8 cellular contexts compared by ENCODE assay signal in genomic region chr2:161307676-161308075, GRCh38. TPM values are rescaled to one million over a fixed set of nuclear protein-coding genes. Genes with fewer than 3 reads are reported as not detected.
A peak's percentile ranks its signal among the peaks of the same experiment; 100 is the strongest.
DNase-seq lines count a peak whose midpoint lies in the region; ATAC-seq and TF ChIP-seq lines count a peak whose summit lies in the region.

No MANE protein-coding gene starts in this region.

- WGBS in body of pancreas, 2 donors: 29 to 39% methylated on average over 6 of the region's 6 CpGs

- peak overlapping the region in 3 of 4 donors; percentile 80 to 87 (median 82) for H3K27ac ChIP-seq in body of pancreas

- peaks cover 31% of the 10 kb centered on the region for H3K36me3 Mint-ChIP-seq in stimulated activated naive CD8-positive, alpha-beta T cell treated with anti-CD3 and anti-CD28 coated beads, Interleukin-15, Interleukin-2, amounts not matched to agents 100 ng/mL and 50 ng/mL, for 24 hours (ENCODE audit: low read depth)

- H3K27ac Mint-ChIP-seq in stimulated activated naive CD8-positive, alpha-beta T cell treated with anti-CD3 and anti-CD28 coated beads, Interleukin-15, Interleukin-2, amounts not matched to agents 100 ng/mL and 50 ng/mL, for 24 hours: peak overlapping the region; percentile 90

- no peaks in the 10 kb centered on the region for H3K36me3 ChIP-seq in body of pancreas (replicated peaks in 1 of 2; ENCODE audit: insufficient read depth in 1 of 2, low read depth in 2 of 2)

- peaks cover 36% of the 10 kb centered on the region for H3K4me1 Mint-ChIP-seq in stimulated activated naive CD8-positive, alpha-beta T cell treated with anti-CD3 and anti-CD28 coated beads, Interleukin-15, Interleukin-2, amounts not matched to agents 100 ng/mL and 50 ng/mL, for 24 hours (ENCODE audit: low read depth)

- no peak for TF ChIP-seq POLR2A in body of pancreas (IDR thresholded peaks at IDR 0.05)

- H3K4me3 Mint-ChIP-seq in stimulated activated naive CD8-positive, alpha-beta T cell treated with anti-CD3 and anti-CD28 coated beads, Interleukin-15, Interleukin-2, amounts not matched to agents 100 ng/mL and 50 ng/mL, for 24 hours: peak overlapping the region; percentile 99

- no peaks in the 10 kb centered on the region for H3K27me3 ChIP-seq in body of pancreas

- ATAC-seq in stimulated activated naive CD8-positive, alpha-beta T cell treated with anti-CD3 and anti-CD28 coated beads, Interleukin-15, Interleukin-2, amounts not matched to agents 100 U/mL and 50 U/mL, for 24 hours: no peak
- ATAC-seq in body of pancreas (no peak), HG02870 (IDR thresholded peaks at IDR 0.05; ENCODE audit: unreplicated experiment) (no peak)

- no peak for DNase-seq in stimulated activated naive CD8-positive, alpha-beta T cell treated with anti-CD3 and anti-CD28 coated beads, Interleukin-15, Interleukin-2, amounts not matched to agents 100 U/mL and 50 U/mL, for 24 hours
- DNase-seq in body of pancreas: no peak
- DNase-seq in midbrain (lab: John Stamatoyannopoulos, UW): peak; percentile 38
- no peak for DNase-seq in NCI-H1417 treated with DMSO at 0.1 percent for 48 hours (lab: John Stamatoyannopoulos, UW)
- no peak for DNase-seq in NCI-H446 treated with DMSO at 0.1 percent for 48 hours (lab: John Stamatoyannopoulos, UW)
- no peak for DNase-seq in DMS 273 (lab: John Stamatoyannopoulos, UW; ENCODE audit: unreplicated experiment)

- no peak for TF ChIP-seq CTCF in body of pancreas (IDR thresholded peaks at IDR 0.05)

- H3K9me3 ChIP-seq in body of pancreas: peaks cover 0 to 8% (median 0%) of the 10 kb centered on the region in 3 donors

- peaks cover 5% of the 10 kb centered on the region for H3K9me3 Mint-ChIP-seq in stimulated activated naive CD8-positive, alpha-beta T cell treated with anti-CD3 and anti-CD28 coated beads, Interleukin-15, Interleukin-2, amounts not matched to agents 100 ng/mL and 50 ng/mL, for 24 hours

- H3K4me1 ChIP-seq in body of pancreas: peaks cover 15% of the 10 kb centered on the region

- peak overlapping the region; percentile 33 to 84 for H3K4me3 ChIP-seq in body of pancreas

- peaks cover 13% of the 10 kb centered on the region for H3K27me3 Mint-ChIP-seq in stimulated activated naive CD8-positive, alpha-beta T cell treated with anti-CD3 and anti-CD28 coated beads, Interleukin-15, Interleukin-2, amounts not matched to agents 100 ng/mL and 50 ng/mL, for 24 hours

- intact Hi-C loops in body of pancreas (cut with DNase I): no loop called here

RNA-seq across cellular contexts. Expression of gene PSMD14, which starts 0.5 kb away (rescaled TPM):
- 10 to 100 TPM in 1 of 2 donors, 1 to 10 TPM in 1; 6.6 to 26.2 TPM for total RNA-seq in body of pancreas
